In the genomic region with DNA sequence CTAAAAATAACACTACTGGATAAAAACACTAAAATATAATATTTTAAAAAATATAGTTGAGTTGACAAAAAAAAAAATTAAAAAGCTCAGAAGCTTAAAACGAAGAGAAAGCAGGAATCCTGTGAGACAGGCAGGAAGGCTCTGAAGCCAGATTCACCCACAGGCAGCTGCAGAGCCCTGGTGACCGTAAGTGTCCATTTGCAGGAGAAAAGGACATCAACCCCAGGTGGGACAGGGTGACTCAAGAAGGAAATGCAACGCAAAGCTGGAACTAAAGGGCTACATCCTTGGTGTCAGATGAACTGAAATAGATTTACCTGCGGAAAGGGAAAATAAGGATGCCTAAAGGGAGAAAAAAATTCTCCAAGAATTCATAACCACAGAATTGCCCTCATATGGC, we compare ENCODE assay signal across 14 cellular contexts. TPM values are rescaled to one million over a fixed set of nuclear protein-coding genes. Genes with fewer than 3 reads are reported as not detected.
DNase-seq lines count a peak whose midpoint lies in the region; ATAC-seq and TF ChIP-seq lines count a peak whose summit lies in the region.
"Had no signal": no experiment of that assay in that cellular context is flagged by ENCODE, and none has a peak within 500 bp of the region (broad histone marks: within the 10 kb centered on the region; RNA-seq: fewer than 3 reads in every experiment).

No MANE protein-coding gene starts in this region.

- no peak for DNase-seq in natural killer cell treated with Interleukin-12 subunit alpha and Interleukin-12 subunit beta and Interleukin-15 and Interleukin-18, amount 100 ng/mL, for 72 hours (ENCODE audit: low spot score)
- DNase-seq in natural killer cell (no peak), iPS-NIHi11 (ENCODE audit: low spot score) (peak; percentile 13), Peyer's patch (no peak), tibial nerve (ENCODE audit: low spot score in 2 of 2) (no peak), NCI-H446 treated with DMSO at 0.1 percent for 48 hours (lab: John Stamatoyannopoulos, UW) (no peak)
- no peak for DNase-seq in activated naive CD8-positive, alpha-beta T cell treated with anti-CD3 and anti-CD28 coated beads, Interleukin-2, amount 50 U/mL, for 24 hours
- DNase-seq: AML-193; CD4-positive, CD25-positive, alpha-beta regulatory T cell; DMS79 treated with DMSO at 0.1 percent for 48 hours; NCI-H1417; NCI-H2081; NCI-H524 had no signal

- no peaks in the 10 kb centered on the region for H3K27me3 ChIP-seq in Peyer's patch
- no peaks in the 10 kb centered on the region for H3K27me3 ChIP-seq in tibial nerve

- H3K36me3 Mint-ChIP-seq in natural killer cell treated with Interleukin-12 subunit alpha and Interleukin-12 subunit beta and Interleukin-15 and Interleukin-18, amount 100 ng/mL, for 72 hours: peaks cover 35% of the 10 kb centered on the region
- H3K36me3 Mint-ChIP-seq in natural killer cell: peaks cover 13% of the 10 kb centered on the region
- H3K36me3 Mint-ChIP-seq in activated naive CD8-positive, alpha-beta T cell treated with anti-CD3 and anti-CD28 coated beads, Interleukin-2, amount 50 U/mL, for 24 hours (ENCODE audit: low read depth): peaks cover 72% of the 10 kb centered on the region

- TF ChIP-seq CTCF in natural killer cell (IDR thresholded peaks at IDR 0.05) (no peak), Peyer's patch (IDR thresholded peaks at IDR 0.05) (no peak), tibial nerve (IDR thresholded peaks at IDR 0.05) (no peak)

- no peak overlapping the region for H3K4me3 ChIP-seq in Peyer's patch
- no peak overlapping the region for H3K4me3 ChIP-seq in tibial nerve

- H3K27ac Mint-ChIP-seq in natural killer cell treated with Interleukin-12 subunit alpha and Interleukin-12 subunit beta and Interleukin-15 and Interleukin-18, amount 100 ng/mL, for 72 hours: peak overlapping the region; percentile 1 to 22
- H3K27ac Mint-ChIP-seq in natural killer cell: peak overlapping the region in 1 of 2 donors; percentile 4
- H3K27ac Mint-ChIP-seq in activated naive CD8-positive, alpha-beta T cell treated with anti-CD3 and anti-CD28 coated beads, Interleukin-2, amount 50 U/mL, for 24 hours: peak overlapping the region; percentile 88
- H3K27ac Mint-ChIP-seq: IgD-negative memory B cell had no signal

- no peaks in the 10 kb centered on the region for H3K9me3 Mint-ChIP-seq in natural killer cell treated with Interleukin-12 subunit alpha and Interleukin-12 subunit beta and Interleukin-15 and Interleukin-18, amount 100 ng/mL, for 72 hours
- H3K9me3 Mint-ChIP-seq in natural killer cell: no peaks in the 10 kb centered on the region
- no peaks in the 10 kb centered on the region for H3K9me3 Mint-ChIP-seq in activated naive CD8-positive, alpha-beta T cell treated with anti-CD3 and anti-CD28 coated beads, Interleukin-2, amount 50 U/mL, for 24 hours
- H3K9me3 Mint-ChIP-seq: CD4-positive, CD25-positive, alpha-beta regulatory T cell; IgD-negative memory B cell had no signal

- WGBS in tibial nerve, 2 donors: 71 to 73% methylated on average over 4 of the region's 4 CpGs

- H3K27me3 Mint-ChIP-seq in natural killer cell treated with Interleukin-12 subunit alpha and Interleukin-12 subunit beta and Interleukin-15 and Interleukin-18, amount 100 ng/mL, for 72 hours: no peaks in the 10 kb centered on the region
- no peaks in the 10 kb centered on the region for H3K27me3 Mint-ChIP-seq in natural killer cell (ENCODE audit: low read depth in 2 of 2)
- no peaks in the 10 kb centered on the region for H3K27me3 Mint-ChIP-seq in activated naive CD8-positive, alpha-beta T cell treated with anti-CD3 and anti-CD28 coated beads, Interleukin-2, amount 50 U/mL, for 24 hours
- H3K27me3 Mint-ChIP-seq: CD4-positive, CD25-positive, alpha-beta regulatory T cell; IgD-negative memory B cell had no signal

- peaks cover 29% of the 10 kb centered on the region in 2 donors for H3K4me1 Mint-ChIP-seq in natural killer cell treated with Interleukin-12 subunit alpha and Interleukin-12 subunit beta and Interleukin-15 and Interleukin-18, amount 100 ng/mL, for 72 hours (ENCODE audit: low read depth in 2 of 2)
- H3K4me1 Mint-ChIP-seq in natural killer cell: peaks cover 30 to 37% of the 10 kb centered on the region in 2 donors
- peaks cover 60% of the 10 kb centered on the region for H3K4me1 Mint-ChIP-seq in activated naive CD8-positive, alpha-beta T cell treated with anti-CD3 and anti-CD28 coated beads, Interleukin-2, amount 50 U/mL, for 24 hours

- H3K27ac ChIP-seq in Peyer's patch (no peak overlapping the region), tibial nerve (no peak overlapping the region)

- TF ChIP-seq POLR2A in Peyer's patch (IDR thresholded peaks at IDR 0.05) (no peak), tibial nerve (IDR thresholded peaks at IDR 0.05) (no peak)

- no peak for TF ChIP-seq EP300 in tibial nerve (IDR thresholded peaks at IDR 0.05)

- intact Hi-C loops in natural killer cell (cut with micrococcal nuclease): no loop called here

- no peak overlapping the region for H3K4me3 Mint-ChIP-seq in natural killer cell treated with Interleukin-12 subunit alpha and Interleukin-12 subunit beta and Interleukin-15 and Interleukin-18, amount 100 ng/mL, for 72 hours
- no peak overlapping the region for H3K4me3 Mint-ChIP-seq in natural killer cell
- H3K4me3 Mint-ChIP-seq in activated naive CD8-positive, alpha-beta T cell treated with anti-CD3 and anti-CD28 coated beads, Interleukin-2, amount 50 U/mL, for 24 hours: peak overlapping the region; percentile 16
- H3K4me3 Mint-ChIP-seq: CD4-positive, CD25-positive, alpha-beta regulatory T cell; IgD-negative memory B cell had no signal

- peaks cover 0 to 50% (median 0%) of the 10 kb centered on the region in 3 donors for H3K36me3 ChIP-seq in Peyer's patch
- H3K36me3 ChIP-seq in tibial nerve: peaks cover 0 to 69% (median 4%) of the 10 kb centered on the region in 3 donors

- no peaks in the 10 kb centered on the region for H3K4me1 ChIP-seq in Peyer's patch
- H3K4me1 ChIP-seq in tibial nerve: peaks cover 0 to 19% (median 0%) of the 10 kb centered on the region in 4 donors

- no peak for ATAC-seq in natural killer cell treated with Interleukin-12 subunit alpha and Interleukin-12 subunit beta and Interleukin-15 and Interleukin-18, amount 100 ng/mL, for 72 hours
- ATAC-seq in natural killer cell: no peak
- no peak for ATAC-seq in activated naive CD8-positive, alpha-beta T cell treated with anti-CD3 and anti-CD28 coated beads, Interleukin-2, amount 50 U/mL, for 24 hours

- H3K9me3 ChIP-seq in Peyer's patch (no peaks in the 10 kb centered on the region), tibial nerve (no peaks in the 10 kb centered on the region)

RNA-seq across cellular contexts. Expression of a gene that starts 46.8 kb away (rescaled TPM):
- total RNA-seq in natural killer cell treated with Interleukin-12 subunit alpha and Interleukin-12 subunit beta and Interleukin-15 and Interleukin-18, amount 100 ng/mL, for 72 hours: 10 to 100 TPM; 66.8 to 83.1 TPM
- total RNA-seq in natural killer cell (100 to 1,000 TPM; 155 TPM), Peyer's patch (100 to 1,000 TPM in 1 of 4 donors, 10 to 100 TPM in 3; 37.1 to 130 (median 47.0) TPM), tibial nerve (10 to 100 TPM; 46.8 to 63.8 (median 55.7) TPM)
